ENCODE assay signal across 11 cellular contexts in genomic region chr2:237540823-237541222, GRCh38. TPM values are rescaled to one million over a fixed set of nuclear protein-coding genes. Genes with fewer than 3 reads are reported as not detected.
DNase-seq lines count a peak whose midpoint lies in the region; ATAC-seq and TF ChIP-seq lines count a peak whose summit lies in the region.
"Had no signal": no experiment of that assay in that cellular context is flagged by ENCODE, and none has a peak within 500 bp of the region (broad histone marks: within the 10 kb centered on the region; RNA-seq: fewer than 3 reads in every experiment).

No MANE protein-coding gene starts in this region.

- H3K36me3 ChIP-seq in MG63 (no peaks in the 10 kb centered on the region), adrenal gland (replicated peaks in 1 of 2) (no peaks in the 10 kb centered on the region)

- peak; percentile 54 for DNase-seq in MG63
- peak in 6 of 7 donors; percentile 33 to 60 (median 44) for DNase-seq in adrenal gland
- peak; percentile 73 to 94 for DNase-seq in lower leg skin (ENCODE audit: low spot score in 2 of 2)
- no peak for DNase-seq in activated CD8-positive, alpha-beta T cell treated with anti-CD3 and anti-CD28 coated beads for 36 hours
- no peak for DNase-seq in occipital lobe (lab: John Stamatoyannopoulos, UW)
- no peak for DNase-seq in activated naive CD8-positive, alpha-beta T cell treated with anti-CD3 and anti-CD28 coated beads, Interleukin-2, amount 50 U/mL, for 24 hours
- DNase-seq: GF-D8, NCI-H526 treated with DMSO at 0.1 percent for 48 hours had no signal

- H3K36me3 Mint-ChIP-seq in activated CD8-positive, alpha-beta T cell treated with anti-CD3 and anti-CD28 coated beads for 36 hours (ENCODE audit: low read depth), result no peaks in the 10 kb centered on the region
- no peaks in the 10 kb centered on the region for H3K36me3 Mint-ChIP-seq in activated naive CD8-positive, alpha-beta T cell treated with anti-CD3 and anti-CD28 coated beads, Interleukin-2, amount 50 U/mL, for 24 hours (ENCODE audit: low read depth)

- no peak for ATAC-seq in GM21515 (IDR thresholded peaks at IDR 0.05; ENCODE audit: unreplicated experiment)
- ATAC-seq in activated CD8-positive, alpha-beta T cell treated with anti-CD3 and anti-CD28 coated beads for 36 hours, result no peak
- ATAC-seq in activated naive CD8-positive, alpha-beta T cell treated with anti-CD3 and anti-CD28 coated beads, Interleukin-2, amount 50 U/mL, for 24 hours, result no peak

- H3K9me3 Mint-ChIP-seq in activated CD8-positive, alpha-beta T cell treated with anti-CD3 and anti-CD28 coated beads for 36 hours, result no peaks in the 10 kb centered on the region
- H3K9me3 Mint-ChIP-seq in activated naive CD8-positive, alpha-beta T cell treated with anti-CD3 and anti-CD28 coated beads, Interleukin-2, amount 50 U/mL, for 24 hours, result no peaks in the 10 kb centered on the region

- H3K27me3 ChIP-seq in MG63, result no peaks in the 10 kb centered on the region
- no peaks in the 10 kb centered on the region for H3K27me3 ChIP-seq in adrenal gland

- no peak for TF ChIP-seq CTCF in C4-2B (conservative IDR thresholded peaks at IDR 0.05)
- no peak for TF ChIP-seq CTCF in adrenal gland (IDR thresholded peaks at IDR 0.05)
- TF ChIP-seq CTCF in lower leg skin (IDR thresholded peaks at IDR 0.05), result no peak
- no peak for TF ChIP-seq CTCF in activated CD8-positive, alpha-beta T cell treated with anti-CD3 and anti-CD28 coated beads for 36 hours (IDR thresholded peaks at IDR 0.05)

- no peak overlapping the region for H3K4me3 Mint-ChIP-seq in activated CD8-positive, alpha-beta T cell treated with anti-CD3 and anti-CD28 coated beads for 36 hours
- no peak overlapping the region for H3K4me3 Mint-ChIP-seq in activated naive CD8-positive, alpha-beta T cell treated with anti-CD3 and anti-CD28 coated beads, Interleukin-2, amount 50 U/mL, for 24 hours

- no peak overlapping the region for H3K27ac Mint-ChIP-seq in activated CD8-positive, alpha-beta T cell treated with anti-CD3 and anti-CD28 coated beads for 36 hours
- H3K27ac Mint-ChIP-seq in activated naive CD8-positive, alpha-beta T cell treated with anti-CD3 and anti-CD28 coated beads, Interleukin-2, amount 50 U/mL, for 24 hours, result no peak overlapping the region

- H3K9me3 ChIP-seq in MG63 (no peaks in the 10 kb centered on the region), adrenal gland (replicated peaks in 1 of 3) (no peaks in the 10 kb centered on the region)

- intact Hi-C loops in adrenal gland (cut with DNase I) (no loop called here), lower leg skin (cut with DNase I; ENCODE audit: low total_unique reads) (no loop called here)
- intact Hi-C loops in activated CD8-positive, alpha-beta T cell treated with anti-CD3 and anti-CD28 coated beads for 36 hours (cut with micrococcal nuclease), result no loop called here

- H3K4me1 Mint-ChIP-seq in activated CD8-positive, alpha-beta T cell treated with anti-CD3 and anti-CD28 coated beads for 36 hours (ENCODE audit: low read depth), result no peaks in the 10 kb centered on the region
- no peaks in the 10 kb centered on the region for H3K4me1 Mint-ChIP-seq in activated naive CD8-positive, alpha-beta T cell treated with anti-CD3 and anti-CD28 coated beads, Interleukin-2, amount 50 U/mL, for 24 hours

- peaks cover 0 to 3% of the 10 kb centered on the region in 2 donors for H3K4me1 ChIP-seq in adrenal gland (replicated peaks in 1 of 2)

- no peaks in the 10 kb centered on the region for H3K27me3 Mint-ChIP-seq in activated CD8-positive, alpha-beta T cell treated with anti-CD3 and anti-CD28 coated beads for 36 hours
- H3K27me3 Mint-ChIP-seq in activated naive CD8-positive, alpha-beta T cell treated with anti-CD3 and anti-CD28 coated beads, Interleukin-2, amount 50 U/mL, for 24 hours, result no peaks in the 10 kb centered on the region

- WGBS in adrenal gland, 4 donors, result 34 to 59% (median 48%) methylated on average over 5 to 6 of the region's 6 CpGs
- WGBS in lower leg skin, 2 donors, result 10 to 29% methylated on average over 6 of the region's 6 CpGs

- H3K4me3 ChIP-seq in MG63, result no peak overlapping the region
- H3K4me3 ChIP-seq in adrenal gland, result no peak overlapping the region
- H3K4me3 ChIP-seq in lower leg skin (ENCODE audit: low read depth, poor library complexity, severe bottlenecking), result no peak overlapping the region

- TF ChIP-seq POLR2A in adrenal gland (IDR thresholded peaks at IDR 0.05) (no peak), lower leg skin (IDR thresholded peaks at IDR 0.05) (no peak)

- POLR2A ChIA-PET in activated CD8-positive, alpha-beta T cell treated with anti-CD3 and anti-CD28 coated beads for 36 hours (lab: Charles Lee), result no interaction called here

- H3K27ac ChIP-seq in C4-2B (peak overlapping the region; percentile 26; the same call in 1 of the 2 replicates), adrenal gland (no peak overlapping the region)

- CTCF ChIA-PET in activated CD8-positive, alpha-beta T cell treated with anti-CD3 and anti-CD28 coated beads for 36 hours (lab: Charles Lee), result interaction anchor here (1.1 to 2.0 kb wide), 2 partner anchors 28 to 31 kb away, joined by 3 to 8 read pairs; no protein-coding TSS in a partner anchor

RNA-seq across cellular contexts. Expression of gene PRLH, which starts 25.6 kb away (rescaled TPM):
- not detected in 2 replicates for total RNA-seq in MG63 (2014; rRNA removed; shearing (Covaris generic); ENCODE audit: low replicate concordance)
- not detected for total RNA-seq in adrenal gland
- not detected for polyA plus RNA-seq in adrenal gland
- not detected for total RNA-seq in lower leg skin
- total RNA-seq in activated CD8-positive, alpha-beta T cell treated with anti-CD3 and anti-CD28 coated beads for 36 hours, result not detected
- not detected for total RNA-seq in occipital lobe
- total RNA-seq: urinary bladder had no signal
- polyA plus RNA-seq: urinary bladder had no signal

RNA-seq across cellular contexts. Expression of gene RAB17, which starts 49.7 kb away (rescaled TPM):
- total RNA-seq in MG63 (2014; rRNA removed; shearing (Covaris generic); ENCODE audit: low replicate concordance), result not detected in 2 replicates
- 10 to 100 TPM in 2 of 8 donors, 1 to 10 TPM in 4, under 1 TPM in 2; 0.91 to 18.7 (median 4.2) TPM for total RNA-seq in adrenal gland
- 1 to 10 TPM in 2 of 3 donors, under 1 TPM in 1; 0.37 to 6.2 (median 4.7) TPM for polyA plus RNA-seq in adrenal gland
- total RNA-seq in lower leg skin, result 1 to 10 TPM; 1.7 to 6.3 (median 2.8) TPM
- total RNA-seq in activated CD8-positive, alpha-beta T cell treated with anti-CD3 and anti-CD28 coated beads for 36 hours, result under 1 TPM; 0.14 to 0.69 TPM
- total RNA-seq in occipital lobe, result 0.16 TPM

RNA-seq across cellular contexts. Expression of gene MLPH, which starts 53.8 kb away (rescaled TPM):
- 0.59 TPM in 1 of 2 replicates, not detected in the other for total RNA-seq in MG63 (2014; rRNA removed; shearing (Covaris generic); ENCODE audit: low replicate concordance)
- total RNA-seq in adrenal gland (1 to 10 TPM in 3 of 8 donors, under 1 TPM in 4, not detected in 1; 0.12 to 1.9 (median 0.84) TPM), lower leg skin (10 to 100 TPM; 13.3 to 37.9 (median 19.9) TPM), occipital lobe (0.94 TPM)
- 1 to 10 TPM in 2 of 3 donors, under 1 TPM in 1; 0.57 to 3.6 (median 3.0) TPM for polyA plus RNA-seq in adrenal gland
- total RNA-seq in activated CD8-positive, alpha-beta T cell treated with anti-CD3 and anti-CD28 coated beads for 36 hours, result not detected

Comparison
In these comparisons a context has a peak if more than half of its experiments do, and no peak if none do; other contexts are left out.
1. DNase-seq: peak in MG63 (single experiment), adrenal gland (6 of 7) and lower leg skin (2 of 2); none in activated CD8-positive, alpha-beta T cell treated with anti-CD3 and anti-CD28 coated beads for 36 hours (single experiment), occipital lobe (single experiment) and activated naive CD8-positive, alpha-beta T cell treated with anti-CD3 and anti-CD28 coated beads, Interleukin-2, amount 50 U/mL, for 24 hours (single experiment).